27 cellular contexts compared by ENCODE assay signal in genomic region chr10:52030051-52030867, GRCh38.
DNase-seq lines count a peak whose midpoint lies in the region; ATAC-seq, FAIRE-seq and TF ChIP-seq lines count a peak whose summit lies in the region.
"Had no signal": no experiment of that assay in that cellular context is flagged by ENCODE, and none has a peak within 500 bp of the region (broad histone marks: within the 10 kb centered on the region; RNA-seq: fewer than 3 reads in every experiment).

No MANE protein-coding gene starts in this region.

- no peak for TF ChIP-seq CTCF in GM23338 (conservative IDR thresholded peaks at IDR 0.05; ENCODE audit: low read depth in 2 of 2)
- TF ChIP-seq CTCF in PC-3 (conservative IDR thresholded peaks at IDR 0.05; ENCODE audit: low read depth, low read length), result no peak
- no peak for TF ChIP-seq CTCF in endothelial cell of umbilical vein (IDR thresholded peaks at IDR 0.05; ENCODE audit: extremely low read depth in 1 of 2, insufficient read depth in 1 of 2, low read depth in 1 of 2, low read length in 2 of 2)
- no peak for TF ChIP-seq CTCF in prostate gland (IDR thresholded peaks at IDR 0.05)

- H3K4ac ChIP-seq in mesendoderm (ENCODE audit: low read depth, low read length), result peak overlapping the region; percentile 68

- H2AFZ ChIP-seq in GM23338, result no peak overlapping the region
- no peak overlapping the region for H2AFZ ChIP-seq in PC-3 (ENCODE audit: low read length)
- no peak overlapping the region for H2AFZ ChIP-seq in endothelial cell of umbilical vein (ENCODE audit: low read depth, low read length)
- H2AFZ ChIP-seq: parathyroid adenoma had no signal

- H3K27ac ChIP-seq in GM23338 (ENCODE audit: low read depth) (peak overlapping the region; percentile 56; the same call in 1 of the 2 replicates), PC-3 (ENCODE audit: low read length) (no peak overlapping the region), endothelial cell of umbilical vein (ENCODE audit: insufficient read depth, low read depth, low read length) (no peak overlapping the region), mesendoderm (ENCODE audit: low read depth, low read length) (no peak overlapping the region), prostate gland (no peak overlapping the region)
- H3K27ac ChIP-seq: colonic mucosa, parathyroid adenoma, PC-9, suprapubic skin, uterus had no signal

- H4K20me1 ChIP-seq in GM23338 (replicated peaks; ENCODE audit: insufficient read depth), result peaks cover 7% of the 10 kb centered on the region
- no peaks in the 10 kb centered on the region for H4K20me1 ChIP-seq in PC-3 (ENCODE audit: low read length)
- no peaks in the 10 kb centered on the region for H4K20me1 ChIP-seq in endothelial cell of umbilical vein (replicated peaks; ENCODE audit: control insufficient read depth, extremely low read depth, insufficient read depth, low read length)

- peaks cover 26% of the 10 kb centered on the region for H3K36me3 ChIP-seq in GM23338 (ENCODE audit: insufficient read depth)
- H3K36me3 ChIP-seq in PC-3 (ENCODE audit: low read depth, low read length), result no peaks in the 10 kb centered on the region
- no peaks in the 10 kb centered on the region for H3K36me3 ChIP-seq in endothelial cell of umbilical vein (ENCODE audit: control insufficient read depth in 2 of 2, extremely low read depth in 1 of 2, insufficient read depth in 2 of 2, low read length in 2 of 2)
- H3K36me3 ChIP-seq in mesendoderm (ENCODE audit: control insufficient read depth, insufficient read depth, low read length), result no peaks in the 10 kb centered on the region
- no peaks in the 10 kb centered on the region for H3K36me3 ChIP-seq in prostate gland
- H3K36me3 ChIP-seq: colonic mucosa, suprapubic skin, uterus had no signal

- CTCF ChIA-PET in PC-3 (lab: Charles Lee), result no interaction called here
- CTCF ChIA-PET in endothelial cell of umbilical vein (lab: Charles Lee), result interaction anchor here (0.9 to 1.7 kb wide), 3 partner anchors 12 to 26 kb away, joined by 3 to 5 read pairs (median 4); no protein-coding TSS in a partner anchor

- H3K4me1 ChIP-seq in GM23338 (ENCODE audit: insufficient read depth) (peaks cover 27% of the 10 kb centered on the region), PC-3 (ENCODE audit: insufficient read depth, low read length) (peaks cover 7% of the 10 kb centered on the region; the same call in 1 of the 2 replicates), endothelial cell of umbilical vein (ENCODE audit: control insufficient read depth, extremely low read depth, insufficient read depth, low read length) (peaks cover 11% of the 10 kb centered on the region), mesendoderm (ENCODE audit: control insufficient read depth, low read depth, low read length) (peaks cover 2% of the 10 kb centered on the region), prostate gland (replicated peaks) (no peaks in the 10 kb centered on the region)
- H3K4me1 ChIP-seq: colonic mucosa, parathyroid adenoma, suprapubic skin, uterus had no signal

- H3K4me3 ChIP-seq in GM23338 (no peak overlapping the region), PC-3 (ENCODE audit: low read length) (no peak overlapping the region), endothelial cell of umbilical vein (replicated peaks in 1 of 3; ENCODE audit: insufficient read depth in 1 of 3, low read depth in 1 of 3, low read length in 3 of 3) (no peak overlapping the region), mesendoderm (ENCODE audit: low read length) (no peak overlapping the region), prostate gland (no peak overlapping the region)
- H3K4me3 ChIP-seq: colonic mucosa, PC-9, suprapubic skin, uterus had no signal

- no peak overlapping the region for H4K8ac ChIP-seq in mesendoderm (ENCODE audit: low read depth, low read length)

- peaks cover 86% of the 10 kb centered on the region for H3K36me3 Mint-ChIP-seq in GM23338 (ENCODE audit: low read depth)
- H3K36me3 Mint-ChIP-seq: brain; CD14-positive monocyte; natural killer cell treated with Interleukin-12 subunit alpha and Interleukin-12 subunit beta and Interleukin-15 and Interleukin-18, amount 100 ng/mL, for 72 hours; stimulated activated effector memory CD8-positive, alpha-beta T cell treated with anti-CD3 and anti-CD28 coated beads, Interleukin-12 subunit alpha, Interleukin-12 subunit beta, amount 100 ng/mL, for 72 hours had no signal

- no peak overlapping the region for H4K5ac ChIP-seq in mesendoderm (ENCODE audit: low read length)

- H2BK15ac ChIP-seq in mesendoderm (replicated peaks; ENCODE audit: low read depth), result no peak overlapping the region

- peak overlapping the region; percentile 45 for H3K27ac Mint-ChIP-seq in GM23338
- H3K27ac Mint-ChIP-seq: brain; CD14-positive monocyte; natural killer cell treated with Interleukin-12 subunit alpha and Interleukin-12 subunit beta and Interleukin-15 and Interleukin-18, amount 100 ng/mL, for 72 hours; stimulated activated effector memory CD8-positive, alpha-beta T cell treated with anti-CD3 and anti-CD28 coated beads, Interleukin-12 subunit alpha, Interleukin-12 subunit beta, amount 100 ng/mL, for 72 hours had no signal

- no peak overlapping the region for H2BK120ac ChIP-seq in mesendoderm (ENCODE audit: low read depth, low read length)

- H3K9me3 ChIP-seq in PC-3 (ENCODE audit: low read length) (no peaks in the 10 kb centered on the region), endothelial cell of umbilical vein (replicated peaks; ENCODE audit: control insufficient read depth, insufficient read depth, low read length) (no peaks in the 10 kb centered on the region), prostate gland (no peaks in the 10 kb centered on the region)
- H3K9me3 ChIP-seq: colonic mucosa, suprapubic skin, uterus had no signal

- no peak overlapping the region for H3K9ac ChIP-seq in PC-3 (ENCODE audit: low read length)
- no peak overlapping the region for H3K9ac ChIP-seq in endothelial cell of umbilical vein (replicated peaks; ENCODE audit: extremely low read depth, insufficient read depth, low read length)
- H3K9ac ChIP-seq in mesendoderm (ENCODE audit: low read length), result no peak overlapping the region
- H3K9ac ChIP-seq: parathyroid adenoma had no signal

- no peaks in the 10 kb centered on the region for H3K27me3 ChIP-seq in GM23338 (ENCODE audit: insufficient read depth)
- H3K27me3 ChIP-seq in PC-3 (ENCODE audit: low read length), result no peaks in the 10 kb centered on the region
- no peaks in the 10 kb centered on the region for H3K27me3 ChIP-seq in endothelial cell of umbilical vein (ENCODE audit: control insufficient read depth in 2 of 2, insufficient read depth in 2 of 2, low read length in 2 of 2)
- H3K27me3 ChIP-seq in mesendoderm (ENCODE audit: insufficient read depth, low read length, poor library complexity), result no peaks in the 10 kb centered on the region
- H3K27me3 ChIP-seq in prostate gland (replicated peaks; ENCODE audit: insufficient read depth), result no peaks in the 10 kb centered on the region
- H3K27me3 ChIP-seq: colonic mucosa, suprapubic skin, uterus had no signal

- no peak overlapping the region for H3K23ac ChIP-seq in mesendoderm (ENCODE audit: low read length)

- no peak overlapping the region for H3K56ac ChIP-seq in mesendoderm (ENCODE audit: low read length)

- no peak overlapping the region for H2AK5ac ChIP-seq in mesendoderm (ENCODE audit: low read length)

- no TSS peak for BruUV-seq in PC-3 (replicated peaks; lab: Mats Ljungman, UMichigan)
- no TSS peak for BruUV-seq in endothelial cell of umbilical vein (replicated peaks; lab: Mats Ljungman, UMichigan)

- peak overlapping the region; percentile 7; the same call in 1 of the 2 replicates for H3K4me2 ChIP-seq in GM23338
- H3K4me2 ChIP-seq in PC-3 (ENCODE audit: low read length), result no peak overlapping the region
- H3K4me2 ChIP-seq in endothelial cell of umbilical vein (ENCODE audit: insufficient read depth, low read length), result peak overlapping the region; percentile 6
- no peak overlapping the region for H3K4me2 ChIP-seq in mesendoderm (ENCODE audit: low read length)
- H3K4me2 ChIP-seq: PC-9 had no signal

- peaks cover 28% of the 10 kb centered on the region for H3K9me3 Mint-ChIP-seq in GM23338

- no peak overlapping the region; the same call in 2 of the 3 replicates for H3K4me3 Mint-ChIP-seq in GM23338
- H3K4me3 Mint-ChIP-seq: brain; CD14-positive monocyte; natural killer cell treated with Interleukin-12 subunit alpha and Interleukin-12 subunit beta and Interleukin-15 and Interleukin-18, amount 100 ng/mL, for 72 hours; stimulated activated effector memory CD8-positive, alpha-beta T cell treated with anti-CD3 and anti-CD28 coated beads, Interleukin-12 subunit alpha, Interleukin-12 subunit beta, amount 100 ng/mL, for 72 hours had no signal

- intact Hi-C loops in PC-3 (cut with micrococcal nuclease), result no loop called here
- intact Hi-C loops in endothelial cell of umbilical vein (cut with micrococcal nuclease), result no loop called here
- intact Hi-C loops in prostate gland (cut with DNase I), result no loop called here

- TF ChIP-seq POLR2A in endothelial cell of umbilical vein (IDR thresholded peaks at IDR 0.05; ENCODE audit: low read depth, low read length) (no peak), prostate gland (IDR thresholded peaks at IDR 0.05) (no peak)

- no CpG with 5 or more reads among the region's 6 CpGs for WGBS in mesendoderm (ENCODE audit: extremely low coverage, insufficient coverage, low lambda C conversion rate)
- 65% methylated on average over 6 of the region's 6 CpGs for WGBS in prostate gland

- peak; percentile 83 for FAIRE-seq in endothelial cell of umbilical vein (lab: Jason Lieb, UNC)
- FAIRE-seq: endometrium, H54 had no signal

- ATAC-seq in GM23338 (peak; percentile 18), PC-3 (peak; percentile 76)
- ATAC-seq: left lobe of liver; natural killer cell treated with Interleukin-12 subunit alpha and Interleukin-12 subunit beta and Interleukin-15 and Interleukin-18, amount 100 ng/mL, for 72 hours; stimulated activated effector memory CD8-positive, alpha-beta T cell treated with anti-CD3 and anti-CD28 coated beads, Interleukin-12 subunit alpha, Interleukin-12 subunit beta, amount 100 ng/mL, for 72 hours had no signal

- H3K79me2 ChIP-seq in GM23338 (replicated peaks; ENCODE audit: insufficient read depth) (peaks cover 8% of the 10 kb centered on the region; the same call in 1 of the 2 replicates), PC-3 (ENCODE audit: low read length) (no peaks in the 10 kb centered on the region), endothelial cell of umbilical vein (ENCODE audit: control insufficient read depth, insufficient read depth, low read length) (no peaks in the 10 kb centered on the region), mesendoderm (ENCODE audit: control insufficient read depth, insufficient read depth, low read length) (no peaks in the 10 kb centered on the region)
- H3K79me2 ChIP-seq: parathyroid adenoma had no signal

- POLR2A ChIA-PET in PC-3 (lab: Charles Lee; ENCODE audit: unreplicated experiment) (interaction anchor here (0.7 kb wide), 1 partner anchor 16 kb away, joined by 3 read pairs; no protein-coding TSS in a partner anchor), endothelial cell of umbilical vein (lab: Charles Lee) (no interaction called here)

- H3K9me2 ChIP-seq in GM23338 (ENCODE audit: insufficient read depth) (no peaks in the 10 kb centered on the region), PC-3 (replicated peaks; ENCODE audit: low read length) (no peaks in the 10 kb centered on the region)

- H3K9me1 ChIP-seq in endothelial cell of umbilical vein (replicated peaks; ENCODE audit: control insufficient read depth, extremely low read depth, insufficient read depth, low read length), result no peaks in the 10 kb centered on the region

- dilution Hi-C loops in endothelial cell of umbilical vein (cut with MboI; ENCODE audit: extremely low pct_ligation_motif_present, low sequenced_read_pairs), result no loop called here

- peaks cover 70% of the 10 kb centered on the region for H3K27me3 Mint-ChIP-seq in GM23338 (ENCODE audit: insufficient read depth, low read depth, poor library complexity)
- H3K27me3 Mint-ChIP-seq: natural killer cell treated with Interleukin-12 subunit alpha and Interleukin-12 subunit beta and Interleukin-15 and Interleukin-18, amount 100 ng/mL, for 72 hours had no signal

- H3K4me1 Mint-ChIP-seq in GM23338, result peaks cover 44% of the 10 kb centered on the region
- H3K4me1 Mint-ChIP-seq: CD14-positive monocyte; stimulated activated effector memory CD8-positive, alpha-beta T cell treated with anti-CD3 and anti-CD28 coated beads, Interleukin-12 subunit alpha, Interleukin-12 subunit beta, amount 100 ng/mL, for 72 hours had no signal

- H2BK5ac ChIP-seq in mesendoderm (ENCODE audit: low read length), result no peak overlapping the region

- peaks cover 30% of the 10 kb centered on the region for H3F3A ChIP-seq in GM23338 (replicated peaks; ENCODE audit: low read depth)
- no peaks in the 10 kb centered on the region for H3F3A ChIP-seq in PC-3 (ENCODE audit: low read length, unreplicated experiment)

- no peaks in the 10 kb centered on the region for H3K79me1 ChIP-seq in mesendoderm (ENCODE audit: low read length)

- peak; percentile 35 for DNase-seq in GM23338 (ENCODE audit: low spot score)
- peak; percentile 71 for DNase-seq in PC-3
- DNase-seq in endothelial cell of umbilical vein (ENCODE audit: low read depth, low spot score), result peak; percentile 63
- DNase-seq in mesendoderm, result peak; percentile 41
- DNase-seq in cortex of kidney (lab: John Stamatoyannopoulos, UW), result no peak
- DNase-seq in activated T-cell treated with anti-CD3 and anti-CD28 coated beads, Interleukin-2, amount 50 U/mL, for 48 hours, result no peak
- DNase-seq in stimulated activated naive CD4-positive, alpha-beta T cell (lab: John Stamatoyannopoulos, UW), result no peak
- no peak for DNase-seq in prostate gland (ENCODE audit: low spot score)
- DNase-seq: activated CD4-positive, alpha-beta T cell treated with anti-CD3 and anti-CD28 coated beads, Interleukin-2, amount 50 U/mL, for 1 hour; colonic mucosa; midbrain; NCI-H1694 treated with DMSO at 0.1 percent for 48 hours; NCI-H345; PC-9; SHP77 treated with DMSO at 0.1 percent for 48 hours; stimulated activated CD4-positive, alpha-beta T cell treated with anti-CD3 and anti-CD28 coated beads, Interleukin-2, amount 100 ng/mL, for 24 hours; T-helper 1 cell; uterus had no signal

- H3K18ac ChIP-seq in mesendoderm (ENCODE audit: low read length), result peak overlapping the region; percentile 75

Comparison
In these comparisons a context has a peak if more than half of its experiments do, and no peak if none do; other contexts are left out.
1. DNase-seq: peak in GM23338 (single experiment), PC-3 (single experiment), endothelial cell of umbilical vein (single experiment) and mesendoderm (single experiment); none in cortex of kidney (single experiment), activated T-cell treated with anti-CD3 and anti-CD28 coated beads, Interleukin-2, amount 50 U/mL, for 48 hours (0 of 2), stimulated activated naive CD4-positive, alpha-beta T cell (0 of 6) and prostate gland (single experiment).
2. H3K4me2 ChIP-seq: peak in GM23338 (single experiment) and endothelial cell of umbilical vein (single experiment); none in PC-3 (single experiment) and mesendoderm (single experiment).